In the genomic region with DNA sequence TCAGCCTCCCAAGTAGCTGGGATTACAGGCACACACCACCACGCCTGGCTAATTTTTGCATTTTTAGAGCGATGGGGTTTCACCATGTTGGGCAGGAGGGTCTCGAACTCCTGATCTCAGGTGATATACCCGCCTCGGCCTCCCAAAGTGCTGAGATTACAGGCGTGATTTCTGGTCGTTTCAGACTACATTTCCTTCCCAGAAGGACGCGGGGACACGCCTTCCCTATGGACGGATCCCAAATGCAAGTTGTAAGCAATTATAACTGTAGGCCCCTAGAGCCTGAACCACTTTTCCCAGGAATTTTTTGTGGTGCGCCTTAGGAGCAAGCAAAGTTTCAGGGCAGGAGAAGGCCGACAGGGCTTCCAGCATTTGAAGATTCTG, we compare ENCODE assay signal across 8 cellular contexts. TPM values are rescaled to one million over a fixed set of nuclear protein-coding genes. Genes with fewer than 3 reads are reported as not detected.
DNase-seq lines count a peak whose midpoint lies in the region; ATAC-seq and TF ChIP-seq lines count a peak whose summit lies in the region.

No MANE protein-coding gene starts in this region.

- H3K4me1 Mint-ChIP-seq in CD4-positive, alpha-beta memory T cell, result peaks cover 15 to 21% (median 16%) of the 10 kb centered on the region in 4 donors

- no peak for TF ChIP-seq EP300 in ovary (IDR thresholded peaks at IDR 0.05)

- TF ChIP-seq CTCF in Peyer's patch (IDR thresholded peaks at IDR 0.05) (no peak), ovary (IDR thresholded peaks at IDR 0.05) (no peak)

- peak overlapping the region; percentile 58 for H3K27ac ChIP-seq in CD4-positive, alpha-beta memory T cell (ENCODE audit: low read depth, low read length)
- peak overlapping the region; percentile 66 to 80 (median 76) for H3K27ac ChIP-seq in Peyer's patch
- H3K27ac ChIP-seq in epithelial cell of prostate, result peak overlapping the region; percentile 48
- peak overlapping the region; percentile 67 to 89 for H3K27ac ChIP-seq in ovary

- no peak for DNase-seq in CD4-positive, alpha-beta memory T cell
- DNase-seq in Peyer's patch, result no peak
- DNase-seq in epithelial cell of prostate (ENCODE audit: low read depth, low spot score), result no peak
- no peak for DNase-seq in ovary
- no peak for DNase-seq in MV-4-11 (lab: John Stamatoyannopoulos, UW)
- no peak for DNase-seq in NCI-H345 treated with DMSO at 0.1 percent for 48 hours (lab: John Stamatoyannopoulos, UW; ENCODE audit: unreplicated experiment)
- no peak for DNase-seq in EL

- peak overlapping the region; percentile 90 to 100 (median 98) for H3K4me3 Mint-ChIP-seq in CD4-positive, alpha-beta memory T cell

- H3K4me3 ChIP-seq in CD4-positive, alpha-beta memory T cell (ENCODE audit: low read length in 2 of 2), result peak overlapping the region; percentile 53 to 79
- H3K4me3 ChIP-seq in Peyer's patch (peak overlapping the region; percentile 50 to 80 (median 62)), ovary (peak overlapping the region; percentile 57)

- peaks cover 2 to 42% (median 21%) of the 10 kb centered on the region in 8 donors for H3K9me3 Mint-ChIP-seq in CD4-positive, alpha-beta memory T cell

- H3K36me3 Mint-ChIP-seq in CD4-positive, alpha-beta memory T cell, result peaks cover 14 to 28% of the 10 kb centered on the region in 2 donors

- POLR2A ChIA-PET in CD4-positive, alpha-beta memory T cell (lab: Charles Lee; ENCODE audit: partially characterized antibody), result interaction anchor here (1.0 to 2.3 kb wide), 11 partner anchors 11 to 1816 kb away, joined by 3 to 25 read pairs (median 3); partner anchors contain the start of genes PPP2R1A, ZNF331, ZNF432 and ZNF665

- no peak for ATAC-seq in GM18517 (IDR thresholded peaks at IDR 0.05; ENCODE audit: unreplicated experiment)

- no peaks in the 10 kb centered on the region for H3K27me3 ChIP-seq in CD4-positive, alpha-beta memory T cell (ENCODE audit: insufficient read depth, low read length)
- H3K27me3 ChIP-seq in Peyer's patch (no peaks in the 10 kb centered on the region), ovary (no peaks in the 10 kb centered on the region)

- WGBS in ovary, 3 donors, result 59 to 65% (median 63%) methylated on average over 13 of the region's 13 CpGs

- peaks cover 12% of the 10 kb centered on the region for H3K4me1 ChIP-seq in CD4-positive, alpha-beta memory T cell (ENCODE audit: insufficient read depth, low read length)
- peaks cover 0 to 8% (median 3%) of the 10 kb centered on the region in 4 donors for H3K4me1 ChIP-seq in Peyer's patch
- peaks cover 6% of the 10 kb centered on the region for H3K4me1 ChIP-seq in ovary (ENCODE audit: insufficient read depth)

- no peaks in the 10 kb centered on the region for H3K36me3 ChIP-seq in CD4-positive, alpha-beta memory T cell (ENCODE audit: insufficient read depth, low read length)
- no peaks in the 10 kb centered on the region for H3K36me3 ChIP-seq in Peyer's patch
- no peaks in the 10 kb centered on the region for H3K36me3 ChIP-seq in ovary

- intact Hi-C loops in CD4-positive, alpha-beta memory T cell (cut with micrococcal nuclease), result loop anchor here (1.0 to 10.0 kb wide), 8 partner anchors 18 to 1513 kb away; partner anchors contain the start of genes PRPF31, TFPT, ZNF331 and ZNF615
- intact Hi-C loops in ovary (cut with DNase I), result no loop called here

- CTCF ChIA-PET in CD4-positive, alpha-beta memory T cell (lab: Charles Lee; ENCODE audit: partially characterized antibody), result interaction anchor here (1.2 kb wide), 1 partner anchor 8 kb away, joined by 3 read pairs; no protein-coding TSS in a partner anchor

- TF ChIP-seq POLR2A in Peyer's patch (IDR thresholded peaks at IDR 0.05) (no peak), ovary (IDR thresholded peaks at IDR 0.05) (no peak)

- H3K9me3 ChIP-seq in CD4-positive, alpha-beta memory T cell (ENCODE audit: control insufficient read depth in 1 of 2, low read length in 2 of 2), result no peaks in the 10 kb centered on the region
- peaks cover 0 to 10% (median 2%) of the 10 kb centered on the region in 4 donors for H3K9me3 ChIP-seq in Peyer's patch
- no peaks in the 10 kb centered on the region for H3K9me3 ChIP-seq in ovary

- peak overlapping the region; percentile 90 to 98 (median 93) for H3K27ac Mint-ChIP-seq in CD4-positive, alpha-beta memory T cell

- no peaks in the 10 kb centered on the region for H3K27me3 Mint-ChIP-seq in CD4-positive, alpha-beta memory T cell

RNA-seq across cellular contexts. Expression of gene ZNF331, which starts 17.8 kb away (rescaled TPM):
- 10 to 100 TPM; 56.5 to 58.3 TPM for total RNA-seq in CD4-positive, alpha-beta memory T cell
- 10 to 100 TPM; 27.9 to 36.0 TPM for polyA plus RNA-seq in CD4-positive, alpha-beta memory T cell
- total RNA-seq in Peyer's patch (10 to 100 TPM in 3 of 4 donors, 1 to 10 TPM in 1; 6.8 to 35.5 (median 11.9) TPM), ovary (100 to 1,000 TPM in 5 of 7 donors, 10 to 100 TPM in 2; 52.0 to 365 (median 150) TPM)
- 10 to 100 TPM; 23.7 to 24.6 TPM for polyA plus RNA-seq in ovary

RNA-seq across cellular contexts. Expression of gene ZNF813, which starts 52.6 kb away (rescaled TPM):
- 10 to 100 TPM in 1 of 2 experiments, 1 to 10 TPM in 1; 9.4 to 10.1 TPM for total RNA-seq in CD4-positive, alpha-beta memory T cell
- polyA plus RNA-seq in CD4-positive, alpha-beta memory T cell, result 1 to 10 TPM in 1 of 2 donors, under 1 TPM in 1; 0.86 to 5.9 TPM
- 10 to 100 TPM in 1 of 4 donors, 1 to 10 TPM in 3; 3.0 to 27.2 (median 5.8) TPM for total RNA-seq in Peyer's patch
- 1 to 10 TPM; 2.0 to 6.0 (median 3.2) TPM for total RNA-seq in ovary
- 1 to 10 TPM; 1.9 to 2.1 TPM for polyA plus RNA-seq in ovary
